ENCODE assay signal across 1 cellular context in genomic region chr9:136773386-136774044, GRCh38.
TF ChIP-seq lines count a peak whose summit lies in the region.

No MANE protein-coding gene starts in this region.

TF ChIP-seq in GM12878, 131 proteins besides CTCF, POLR2A, EP300 and RAD21:
- TF ChIP-seq HSF1 (IDR thresholded peaks at IDR 0.05; ENCODE audit: low read depth, low read length) (no peak), USF2 (IDR thresholded peaks at IDR 0.05; ENCODE audit: borderline replicate concordance, low read depth, low read length) (peak; percentile 54), ZBED1 (IDR thresholded peaks at IDR 0.05; ENCODE audit: borderline replicate concordance) (no peak), USF1 (IDR thresholded peaks at IDR 0.05; ENCODE audit: borderline replicate concordance, extremely low read length, insufficient read depth, low read depth, low read length) (peak; percentile 94), YY1 (IDR thresholded peaks at IDR 0.05; ENCODE audit: low read depth, low read length) (peak; percentile 86), EED (IDR thresholded peaks at IDR 0.05; ENCODE audit: low read depth) (no peak), RAD51 (IDR thresholded peaks at IDR 0.05) (peak; percentile 57; the same call in 1 of the 2 replicates), ATF3 (IDR thresholded peaks at IDR 0.05; ENCODE audit: borderline replicate concordance, extremely low read depth, low read depth, low read length) (peak; percentile 70; the same call in 1 of the 2 replicates), SMC3 (IDR thresholded peaks at IDR 0.05; ENCODE audit: borderline replicate concordance, low read length) (no peak), SIX5 (IDR thresholded peaks at IDR 0.05; ENCODE audit: low read depth, low read length, severe bottlenecking) (peak; percentile 72), CBX5 (IDR thresholded peaks at IDR 0.05; ENCODE audit: low read depth) (0 out of 2 replicates have a peak, but pooled peaks have one; percentile 24), MEF2A (IDR thresholded peaks at IDR 0.05; ENCODE audit: insufficient read depth, low read depth, low read length) (no peak), SP1 (IDR thresholded peaks at IDR 0.05; ENCODE audit: low read depth, low read length) (no peak), HCFC1 (IDR thresholded peaks at IDR 0.05; ENCODE audit: low read length) (peak; percentile 71), ZNF687 (IDR thresholded peaks at IDR 0.05) (no peak), RB1 (IDR thresholded peaks at IDR 0.05; ENCODE audit: borderline replicate concordance) (no peak), TCF3 (IDR thresholded peaks at IDR 0.05; ENCODE audit: borderline replicate concordance, insufficient read depth, low read depth, low read length) (no peak), REST (IDR thresholded peaks at IDR 0.05; ENCODE audit: low read depth, low read length) (no peak)
